In the genomic region with DNA sequence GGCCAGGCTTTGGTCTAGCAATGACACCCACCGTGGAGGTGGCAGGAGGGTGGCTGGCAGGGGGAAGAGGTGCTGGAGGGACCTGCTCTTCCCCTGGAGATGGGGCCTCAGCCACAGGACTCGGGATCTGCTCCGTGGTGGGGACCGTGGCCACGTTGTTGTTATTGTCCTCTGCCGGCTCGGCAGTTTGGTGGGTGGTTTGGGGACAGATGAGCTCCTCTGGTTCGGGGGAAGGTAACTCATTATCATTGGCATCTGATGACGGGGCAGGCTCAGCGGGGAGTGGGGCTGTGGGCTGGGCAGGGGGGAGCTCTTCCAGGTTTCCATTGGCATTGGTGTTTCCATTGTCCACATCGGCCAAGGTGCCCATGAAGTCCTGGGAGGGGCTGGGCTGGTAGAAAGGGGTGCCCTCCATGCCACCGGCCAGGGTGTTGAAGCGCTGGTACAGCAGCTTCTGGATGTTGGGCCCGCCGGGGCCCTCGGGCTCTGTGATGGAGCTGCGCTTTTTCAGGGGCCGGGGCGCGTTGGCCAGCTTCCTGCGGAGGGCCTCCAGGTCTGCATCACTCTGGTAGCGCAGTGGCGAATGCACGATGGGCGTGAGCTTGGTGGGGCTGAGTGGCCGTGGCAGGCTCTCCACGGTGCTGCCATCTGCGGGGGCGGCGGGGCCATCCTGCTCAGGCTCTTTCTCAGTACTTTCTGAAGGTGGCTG, we compare ENCODE assay signal across 12 cellular contexts.
"Had no signal": no experiment of that assay in that cellular context is flagged by ENCODE, and none has a peak within 500 bp of the region (broad histone marks: within the 10 kb centered on the region; RNA-seq: fewer than 3 reads in every experiment).

No MANE protein-coding gene starts in this region.

- H3K36me3 ChIP-seq: thoracic aorta had no signal

- H3K27ac ChIP-seq: thoracic aorta had no signal

- H3K4me3 Mint-ChIP-seq: activated T-cell treated with anti-CD3 and anti-CD28 coated beads, Interleukin-2, amount 50 U/mL, for 4 hours; dendritic cell treated with granulocyte-macrophage colony-stimulating factor and Interleukin-4, amounts not matched to agents 40 ng/mL and 50 ng/mL, for 4 days; immature natural killer cell; nephron; stimulated activated naive CD8-positive, alpha-beta T cell treated with anti-CD3 and anti-CD28 coated beads, Interleukin-15, amount 100 ng/mL, for 72 hours had no signal

- H3K27me3 ChIP-seq: ascending aorta had no signal

- H3K4me1 Mint-ChIP-seq: immature natural killer cell; nephron; stimulated activated naive CD8-positive, alpha-beta T cell treated with anti-CD3 and anti-CD28 coated beads, Interleukin-15, amount 100 ng/mL, for 72 hours had no signal

- H3K9me3 Mint-ChIP-seq: activated T-cell treated with anti-CD3 and anti-CD28 coated beads, Interleukin-2, amount 50 U/mL, for 4 hours; dendritic cell treated with granulocyte-macrophage colony-stimulating factor and Interleukin-4, amounts not matched to agents 40 ng/mL and 50 ng/mL, for 4 days; immature natural killer cell; nephron; stimulated activated naive CD8-positive, alpha-beta T cell treated with anti-CD3 and anti-CD28 coated beads, Interleukin-15, amount 100 ng/mL, for 72 hours had no signal

- H3K27ac Mint-ChIP-seq: dendritic cell treated with granulocyte-macrophage colony-stimulating factor and Interleukin-4, amounts not matched to agents 40 ng/mL and 50 ng/mL, for 4 days; immature natural killer cell; nephron had no signal

- H3K9me3 ChIP-seq: ascending aorta, thoracic aorta had no signal

- H3K27me3 Mint-ChIP-seq: stimulated activated naive CD8-positive, alpha-beta T cell treated with anti-CD3 and anti-CD28 coated beads, Interleukin-15, amount 100 ng/mL, for 72 hours had no signal

- H3K4me3 ChIP-seq: ascending aorta, thoracic aorta had no signal

- ATAC-seq: activated CD4-positive, CD25-positive, alpha-beta regulatory T cell treated with anti-CD3 and anti-CD28 coated beads, Interleukin-2, amount 50 U/mL, for 24 hours; activated T-cell treated with anti-CD3 and anti-CD28 coated beads, Interleukin-2, amount 50 U/mL, for 4 hours; esophagus mucosa; stimulated activated naive CD8-positive, alpha-beta T cell treated with anti-CD3 and anti-CD28 coated beads, Interleukin-15, amount 100 ng/mL, for 72 hours had no signal

- DNase-seq: activated CD4-positive, alpha-beta T cell treated with anti-CD3 and anti-CD28 coated beads, Interleukin-2, amount 50 U/mL, for 4 hours; activated gamma-delta T cell; activated T-cell treated with anti-CD3 and anti-CD28 coated beads, Interleukin-2, amount 50 U/mL, for 4 hours; immature natural killer cell; stimulated activated CD4-positive, alpha-beta T cell treated with anti-CD3 and anti-CD28 coated beads, Interleukin-4, amount 100 ng/mL, for 4 hours; stimulated activated naive CD8-positive, alpha-beta T cell treated with anti-CD3 and anti-CD28 coated beads, Interleukin-15, amount 100 ng/mL, for 72 hours had no signal
